1 cellular context compared by ENCODE assay signal in the genomic region with DNA sequence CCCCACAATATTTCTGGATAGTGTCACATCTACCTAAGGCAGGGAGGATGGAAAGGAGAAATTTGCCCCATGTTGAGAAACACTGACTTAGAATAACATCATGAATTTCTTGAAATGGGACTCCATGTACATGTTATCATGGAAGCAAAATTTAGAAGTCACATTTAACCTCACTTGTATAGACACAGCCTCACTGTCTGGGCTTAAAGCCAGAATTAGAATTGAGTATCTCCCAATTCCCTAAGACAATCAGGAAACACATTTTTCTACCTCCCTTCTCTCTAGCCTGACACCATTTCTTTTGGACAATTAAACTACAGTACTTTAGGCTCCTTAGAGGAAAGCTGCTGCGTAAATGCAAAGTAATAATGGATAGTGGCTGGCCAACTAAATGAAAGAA.
TF ChIP-seq lines count a peak whose summit lies in the region.

No MANE protein-coding gene starts in this region.

TF ChIP-seq in GM23338, 12 proteins besides CTCF, POLR2A, EP300 and RAD21 (continued from another document):
- TF ChIP-seq, protein P1, sequence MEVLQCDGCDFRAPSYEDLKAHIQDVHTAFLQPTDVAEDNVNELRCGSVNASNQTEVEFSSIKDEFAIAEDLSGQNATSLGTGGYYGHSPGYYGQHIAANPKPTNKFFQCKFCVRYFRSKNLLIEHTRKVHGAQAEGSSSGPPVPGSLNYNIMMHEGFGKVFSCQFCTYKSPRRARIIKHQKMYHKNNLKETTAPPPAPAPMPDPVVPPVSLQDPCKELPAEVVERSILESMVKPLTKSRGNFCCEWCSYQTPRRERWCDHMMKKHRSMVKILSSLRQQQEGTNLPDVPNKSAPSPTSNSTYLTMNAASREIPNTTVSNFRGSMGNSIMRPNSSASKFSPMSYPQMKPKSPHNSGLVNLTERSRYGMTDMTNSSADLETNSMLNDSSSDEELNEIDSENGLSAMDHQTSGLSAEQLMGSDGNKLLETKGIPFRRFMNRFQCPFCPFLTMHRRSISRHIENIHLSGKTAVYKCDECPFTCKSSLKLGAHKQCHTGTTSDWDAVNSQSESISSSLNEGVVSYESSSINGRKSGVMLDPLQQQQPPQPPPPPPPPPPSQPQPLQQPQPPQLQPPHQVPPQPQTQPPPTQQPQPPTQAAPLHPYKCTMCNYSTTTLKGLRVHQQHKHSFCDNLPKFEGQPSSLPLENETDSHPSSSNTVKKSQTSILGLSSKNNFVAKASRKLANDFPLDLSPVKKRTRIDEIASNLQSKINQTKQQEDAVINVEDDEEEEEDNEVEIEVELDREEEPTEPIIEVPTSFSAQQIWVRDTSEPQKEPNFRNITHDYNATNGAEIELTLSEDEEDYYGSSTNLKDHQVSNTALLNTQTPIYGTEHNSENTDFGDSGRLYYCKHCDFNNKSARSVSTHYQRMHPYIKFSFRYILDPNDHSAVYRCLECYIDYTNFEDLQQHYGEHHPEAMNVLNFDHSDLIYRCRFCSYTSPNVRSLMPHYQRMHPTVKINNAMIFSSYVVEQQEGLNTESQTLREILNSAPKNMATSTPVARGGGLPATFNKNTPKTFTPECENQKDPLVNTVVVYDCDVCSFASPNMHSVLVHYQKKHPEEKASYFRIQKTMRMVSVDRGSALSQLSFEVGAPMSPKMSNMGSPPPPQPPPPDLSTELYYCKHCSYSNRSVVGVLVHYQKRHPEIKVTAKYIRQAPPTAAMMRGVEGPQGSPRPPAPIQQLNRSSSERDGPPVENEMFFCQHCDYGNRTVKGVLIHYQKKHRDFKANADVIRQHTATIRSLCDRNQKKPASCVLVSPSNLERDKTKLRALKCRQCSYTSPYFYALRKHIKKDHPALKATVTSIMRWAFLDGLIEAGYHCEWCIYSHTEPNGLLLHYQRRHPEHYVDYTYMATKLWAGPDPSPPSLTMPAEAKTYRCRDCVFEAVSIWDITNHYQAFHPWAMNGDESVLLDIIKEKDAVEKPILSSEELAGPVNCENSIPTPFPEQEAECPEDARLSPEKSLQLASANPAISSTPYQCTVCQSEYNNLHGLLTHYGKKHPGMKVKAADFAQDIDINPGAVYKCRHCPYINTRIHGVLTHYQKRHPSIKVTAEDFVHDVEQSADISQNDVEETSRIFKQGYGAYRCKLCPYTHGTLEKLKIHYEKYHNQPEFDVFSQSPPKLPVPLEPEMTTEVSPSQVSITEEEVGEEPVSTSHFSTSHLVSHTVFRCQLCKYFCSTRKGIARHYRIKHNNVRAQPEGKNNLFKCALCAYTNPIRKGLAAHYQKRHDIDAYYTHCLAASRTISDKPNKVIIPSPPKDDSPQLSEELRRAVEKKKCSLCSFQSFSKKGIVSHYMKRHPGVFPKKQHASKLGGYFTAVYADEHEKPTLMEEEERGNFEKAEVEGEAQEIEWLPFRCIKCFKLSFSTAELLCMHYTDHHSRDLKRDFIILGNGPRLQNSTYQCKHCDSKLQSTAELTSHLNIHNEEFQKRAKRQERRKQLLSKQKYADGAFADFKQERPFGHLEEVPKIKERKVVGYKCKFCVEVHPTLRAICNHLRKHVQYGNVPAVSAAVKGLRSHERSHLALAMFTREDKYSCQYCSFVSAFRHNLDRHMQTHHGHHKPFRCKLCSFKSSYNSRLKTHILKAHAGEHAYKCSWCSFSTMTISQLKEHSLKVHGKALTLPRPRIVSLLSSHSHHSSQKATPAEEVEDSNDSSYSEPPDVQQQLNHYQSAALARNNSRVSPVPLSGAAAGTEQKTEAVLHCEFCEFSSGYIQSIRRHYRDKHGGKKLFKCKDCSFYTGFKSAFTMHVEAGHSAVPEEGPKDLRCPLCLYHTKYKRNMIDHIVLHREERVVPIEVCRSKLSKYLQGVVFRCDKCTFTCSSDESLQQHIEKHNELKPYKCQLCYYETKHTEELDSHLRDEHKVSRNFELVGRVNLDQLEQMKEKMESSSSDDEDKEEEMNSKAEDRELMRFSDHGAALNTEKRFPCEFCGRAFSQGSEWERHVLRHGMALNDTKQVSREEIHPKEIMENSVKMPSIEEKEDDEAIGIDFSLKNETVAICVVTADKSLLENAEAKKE (CRISPR knock-in tag; IDR thresholded peaks at IDR 0.05), result no peak
- TF ChIP-seq NANOG (IDR thresholded peaks at IDR 0.05; ENCODE audit: borderline replicate concordance) (no peak), CREB1 (CRISPR knock-in tag; IDR thresholded peaks at IDR 0.05; ENCODE audit: low read depth) (no peak), EZH2phosphoT487 (IDR thresholded peaks at IDR 0.05; ENCODE audit: unreplicated experiment) (no peak), STAT1 (IDR thresholded peaks at IDR 0.05; ENCODE audit: unreplicated experiment) (no peak), POLR2AphosphoS5 (IDR thresholded peaks at IDR 0.05; ENCODE audit: low read depth) (no peak), ZNF114 (CRISPR knock-in tag; IDR thresholded peaks at IDR 0.05) (no peak), REST (IDR thresholded peaks at IDR 0.05; ENCODE audit: unreplicated experiment) (no peak), ETS1 (IDR thresholded peaks at IDR 0.05) (no peak), JUNB (IDR thresholded peaks at IDR 0.05; ENCODE audit: unreplicated experiment) (no peak), ZNF331 (CRISPR knock-in tag; IDR thresholded peaks at IDR 0.05; ENCODE audit: low read depth) (no peak)
